In genomic region chr17:2723505-2723996, GRCh38 we compare ENCODE assay signal across 13 cellular contexts. TPM values are rescaled to one million over a fixed set of nuclear protein-coding genes. Genes with fewer than 3 reads are reported as not detected.
A peak's percentile ranks its signal among the peaks of the same experiment; 100 is the strongest.
DNase-seq lines count a peak whose midpoint lies in the region; ATAC-seq and TF ChIP-seq lines count a peak whose summit lies in the region.
"Had no signal": no experiment of that assay in that cellular context is flagged by ENCODE, and none has a peak within 500 bp of the region (broad histone marks: within the 10 kb centered on the region; RNA-seq: fewer than 3 reads in every experiment).

No MANE protein-coding gene starts in this region.

- H3K4me1 Mint-ChIP-seq in GM23338 (peaks cover 21% of the 10 kb centered on the region), WTC11 (peaks cover 30% of the 10 kb centered on the region)

- H3K4me2 ChIP-seq in GM23338 = peak overlapping the region; percentile 80

- intact Hi-C loops in spleen (cut with DNase I; ENCODE audit: low total_unique reads) = no loop called here

- WGBS in spleen, 5 donors = 41 to 72% (median 46%) methylated on average over 3 to 18 of the region's 18 CpGs

- H3K27me3 ChIP-seq in GM23338 (ENCODE audit: insufficient read depth) (peaks cover 3% of the 10 kb centered on the region; the same call in 1 of the 2 replicates), spleen (replicated peaks in 1 of 7) (peaks cover 0 to 64% (median 28%) of the 10 kb centered on the region in 7 donors)

- peaks cover 10% of the 10 kb centered on the region for H3F3A ChIP-seq in GM23338 (replicated peaks; ENCODE audit: low read depth)

- CTCF ChIA-PET in WTC11 (lab: Charles Lee) = interaction anchor here (0.6 to 3.6 kb wide), 15 partner anchors 11 to 371 kb away, joined by 3 to 36 read pairs (median 6); no protein-coding TSS in a partner anchor

- no peak for TF ChIP-seq CTCF in GM23338 (conservative IDR thresholded peaks at IDR 0.05; ENCODE audit: low read depth in 2 of 2)
- TF ChIP-seq CTCF in WTC11 (IDR thresholded peaks at IDR 0.05) = no peak
- no peak for TF ChIP-seq CTCF in spleen (IDR thresholded peaks at IDR 0.05 in 8 of 11, conservative IDR thresholded peaks at IDR 0.05 in 3 of 11)

- H3K4me3 Mint-ChIP-seq in GM23338 = peak overlapping the region; percentile 74
- H3K4me3 Mint-ChIP-seq in WTC11 = peak overlapping the region; percentile 62

- POLR2A ChIA-PET in WTC11 (lab: Charles Lee) = interaction anchor here (1.2 to 1.3 kb wide), 2 partner anchors 14 to 62 kb away, joined by 3 to 4 read pairs; no protein-coding TSS in a partner anchor

- peaks cover 3% of the 10 kb centered on the region; the same call in 1 of the 2 replicates for H4K20me1 ChIP-seq in GM23338 (replicated peaks; ENCODE audit: insufficient read depth)

- H3K36me3 Mint-ChIP-seq in GM23338 (ENCODE audit: low read depth) (peaks cover 3% of the 10 kb centered on the region; the same call in 1 of the 3 replicates), WTC11 (peaks cover 9% of the 10 kb centered on the region)

- no peaks in the 10 kb centered on the region for H3K79me2 ChIP-seq in GM23338 (replicated peaks; ENCODE audit: insufficient read depth)

- H3K9me3 Mint-ChIP-seq in GM23338 = no peaks in the 10 kb centered on the region
- H3K9me3 Mint-ChIP-seq in WTC11 = no peaks in the 10 kb centered on the region

- H3K9me2 ChIP-seq in GM23338 (ENCODE audit: insufficient read depth) = no peaks in the 10 kb centered on the region

- H3K4me1 ChIP-seq in GM23338 (ENCODE audit: insufficient read depth) (peaks cover 28% of the 10 kb centered on the region), spleen (peaks cover 0 to 20% (median 13%) of the 10 kb centered on the region in 6 donors)

- H3K27ac ChIP-seq in GM23338 (ENCODE audit: low read depth) (peak overlapping the region; percentile 63; the same call in 1 of the 2 replicates), spleen (peak overlapping the region in 2 of 8 donors; percentile 24 to 37)

- no peaks in the 10 kb centered on the region for H3K9me3 ChIP-seq in spleen

- no peak overlapping the region for H3K27ac Mint-ChIP-seq in GM23338
- peak overlapping the region; percentile 32; the same call in 1 of the 2 replicates for H3K27ac Mint-ChIP-seq in WTC11

- ATAC-seq in GM23338 = peak; percentile 56
- ATAC-seq in WTC11 = peak; percentile 52
- no peak for ATAC-seq in HG02852 (IDR thresholded peaks at IDR 0.05; ENCODE audit: unreplicated experiment)
- ATAC-seq in GM18873 (IDR thresholded peaks at IDR 0.05; ENCODE audit: low FRiP score, unreplicated experiment) = no peak

- H3K36me3 ChIP-seq in GM23338 (ENCODE audit: insufficient read depth) = no peaks in the 10 kb centered on the region
- no peaks in the 10 kb centered on the region for H3K36me3 ChIP-seq in spleen

- H2AFZ ChIP-seq in GM23338 = no peak overlapping the region

- peak; percentile 77 for DNase-seq in GM23338 (ENCODE audit: low spot score)
- peak; percentile 70 for DNase-seq in WTC11 (ENCODE audit: low spot score)
- peak; percentile 70 for DNase-seq in iPS-NIHi11 (ENCODE audit: low spot score)
- no peak for DNase-seq in spleen
- DNase-seq in stimulated activated CD4-positive, alpha-beta T cell treated with anti-CD3 and anti-CD28 coated beads, Interleukin-4, amount 100 ng/mL, for 4 hours = no peak
- DNase-seq: activated effector memory CD4-positive, alpha-beta T cell treated with Interleukin-2 at 50 U/mL for 16 hours; GDM1; HCEC 1CT; NCI-H1436; stimulated activated naive CD4-positive, alpha-beta T cell treated with Interleukin-2 at 50 U/mL for 16 hours had no signal

- H3K27me3 Mint-ChIP-seq in GM23338 (ENCODE audit: insufficient read depth, low read depth, poor library complexity) = peaks cover 25% of the 10 kb centered on the region
- H3K27me3 Mint-ChIP-seq in WTC11 (ENCODE audit: low read depth) = peaks cover 8% of the 10 kb centered on the region

- H3K4me3 ChIP-seq in GM23338 (peak overlapping the region; percentile 57), spleen (peak overlapping the region in 5 of 8 donors; percentile 29 to 68 (median 35))

- no peak for TF ChIP-seq POLR2A in spleen (IDR thresholded peaks at IDR 0.05)

TF ChIP-seq in GM23338, 12 proteins besides CTCF, POLR2A, EP300 and RAD21:
- no peak for TF ChIP-seq ZNF114 (CRISPR knock-in tag; IDR thresholded peaks at IDR 0.05)
TF ChIP-seq in GM23338: peak in this region for 0.

TF ChIP-seq in WTC11, 78 proteins besides CTCF, POLR2A, EP300 and RAD21:
- TF ChIP-seq ZNF423 (CRISPR knock-in tag; IDR thresholded peaks at IDR 0.05) (peak; percentile 37; the same call in 1 of the 2 replicates), E2F5 (CRISPR knock-in tag; IDR thresholded peaks at IDR 0.05) (peak; percentile 55; the same call in 1 of the 2 replicates), JAZF1 (CRISPR knock-in tag; IDR thresholded peaks at IDR 0.05) (no peak), ETV6 (CRISPR knock-in tag; IDR thresholded peaks at IDR 0.05) (0 out of 2 replicates have a peak, but pooled peaks have one; percentile 63), HMGXB4 (CRISPR knock-in tag; IDR thresholded peaks at IDR 0.05) (0 out of 2 replicates have a peak, but pooled peaks have one; percentile 24), ZNF138 (CRISPR knock-in tag; conservative IDR thresholded peaks at IDR 0.05) (peak; percentile 47; the same call in 1 of the 2 replicates), ZNF232 (CRISPR knock-in tag; IDR thresholded peaks at IDR 0.05) (0 out of 2 replicates have a peak, but pooled peaks have one; percentile 19), MAX (CRISPR knock-in tag; IDR thresholded peaks at IDR 0.05) (peak; percentile 47; the same call in 1 of the 2 replicates), USF2 (CRISPR knock-in tag; IDR thresholded peaks at IDR 0.05) (no peak)

RNA-seq across cellular contexts. Expression of gene CLUH, which starts 12.0 kb away (rescaled TPM):
- 86.1 and 90.0 TPM in 2 replicates for total RNA-seq in GM23338 (2014; rRNA removed; shearing (Covaris generic))
- polyA plus RNA-seq in GM23338 (2016; fragmentation: Nextera tagmentation; extraction: Ambion mirVana) (23.5 and 24.2 TPM in 2 replicates), spleen (10 to 100 TPM; 14.3 to 48.7 (median 26.5) TPM)
- total RNA-seq in WTC11 (2021) (79.8 to 105 TPM (median 83.1 TPM) in 3 replicates), spleen (10 to 100 TPM; 37.9 to 82.6 (median 51.1) TPM)

RNA-seq across cellular contexts. Expression of gene CCDC92B, which starts 25.9 kb away (rescaled TPM):
- 8.4 and 9.1 TPM in 2 replicates for total RNA-seq in GM23338 (2014; rRNA removed; shearing (Covaris generic))
- polyA plus RNA-seq in GM23338 (2016; fragmentation: Nextera tagmentation; extraction: Ambion mirVana) (4.8 and 5.7 TPM in 2 replicates), spleen (under 1 TPM; 0.03 to 0.20 (median 0.06) TPM)
- total RNA-seq in WTC11 (2021) (14.4 to 15.2 TPM (median 14.6 TPM) in 3 replicates), spleen (under 1 TPM in 4 of 7 donors, not detected in 3; 0.14 to 0.26 (median 0.22) TPM)
- total RNA-seq: kidney epithelial cell had no signal

Comparison
In these comparisons a context has a peak if more than half of its experiments do, and no peak if none do; other contexts are left out.
1. ATAC-seq: peak in GM23338 (single experiment) and WTC11 (single experiment); none in HG02852 (single experiment) and GM18873 (single experiment).
2. DNase-seq: peak in GM23338 (single experiment), WTC11 (single experiment) and iPS-NIHi11 (single experiment); none in spleen (single experiment) and stimulated activated CD4-positive, alpha-beta T cell treated with anti-CD3 and anti-CD28 coated beads, Interleukin-4, amount 100 ng/mL, for 4 hours (0 of 2).